Comparison of ENCODE assay signal across 12 cellular contexts in genomic region chr2:152415231-152415642, GRCh38.
A peak's percentile ranks its signal among the peaks of the same experiment; 100 is the strongest.
DNase-seq lines count a peak whose midpoint lies in the region; ATAC-seq, FAIRE-seq and TF ChIP-seq lines count a peak whose summit lies in the region.
"Had no signal": no experiment of that assay in that cellular context is flagged by ENCODE, and none has a peak within 500 bp of the region (broad histone marks: within the 10 kb centered on the region; RNA-seq: fewer than 3 reads in every experiment).

No MANE protein-coding gene starts in this region.

- H3K9ac ChIP-seq in HUES48 (ENCODE audit: low read depth, low read length) (no peak overlapping the region), K562 (ENCODE audit: insufficient read depth in 1 of 2, low read depth in 2 of 2, low read length in 2 of 2) (no peak overlapping the region)

- CTCF ChIA-PET in K562 (lab: Yijun Ruan, JAX; ENCODE audit: low intra/inter-chr PET ratio) = no interaction called here

- H3K27me3 ChIP-seq in HUES48 (ENCODE audit: control insufficient read depth, insufficient read depth, low read length) (no peaks in the 10 kb centered on the region), K562 (ENCODE audit: control insufficient read depth in 2 of 2, insufficient read depth in 2 of 2, low read length in 2 of 2) (peaks cover 3 to 6% of the 10 kb centered on the region in 2 experiments; a peak in 1 of 5 replicates), psoas muscle (ENCODE audit: insufficient read depth in 3 of 3, low read length in 2 of 3) (no peaks in the 10 kb centered on the region), transverse colon (no peaks in the 10 kb centered on the region)
- H3K27me3 ChIP-seq: testis had no signal

- H2AFZ ChIP-seq in K562 (ENCODE audit: low read depth, low read length) = no peak overlapping the region

- WGBS in K562 (ENCODE audit: insufficient coverage, low coverage, missing lambda C conversion rate) = 0% methylated on average over 3 of the region's 3 CpGs
- WGBS in psoas muscle, 3 donors = 57 to 76% (median 61%) methylated on average over 3 of the region's 3 CpGs
- 42% methylated on average over 3 of the region's 3 CpGs; no CpG with 5 or more reads in 1 of the 2 donors for WGBS in transverse colon (ENCODE audit: low coverage in 1 of 2), 2 donors

- H3K27ac ChIP-seq in HUES48 (ENCODE audit: low read depth, low read length) (peak overlapping the region; percentile 39), K562 (ENCODE audit: extremely low read depth, low read depth, low read length) (no peak overlapping the region), psoas muscle (peak overlapping the region; percentile 31), transverse colon (no peak overlapping the region)
- H3K27ac ChIP-seq: testis had no signal

- no peak overlapping the region for H3K4me2 ChIP-seq in K562 (ENCODE audit: insufficient read depth, low read length)

- H3K4me3 ChIP-seq in HUES48 (ENCODE audit: low read depth, low read length) = no peak overlapping the region
- H3K4me3 ChIP-seq in K562 = no peak overlapping the region
- no peak overlapping the region for H3K4me3 ChIP-seq in psoas muscle
- no peak overlapping the region for H3K4me3 ChIP-seq in transverse colon
- H3K4me3 ChIP-seq: testis had no signal

- H3K4me1 ChIP-seq in HUES48 (ENCODE audit: control insufficient read depth, insufficient read depth, low read length) = peaks cover 59% of the 10 kb centered on the region
- no peaks in the 10 kb centered on the region for H3K4me1 ChIP-seq in K562 (replicated peaks in 1 of 2; ENCODE audit: control insufficient read depth in 2 of 2, insufficient read depth in 2 of 2, low read length in 2 of 2)
- H3K4me1 ChIP-seq in psoas muscle = peaks cover 52% of the 10 kb centered on the region
- H3K4me1 ChIP-seq in transverse colon = peaks cover 0 to 6% (median 0%) of the 10 kb centered on the region in 4 donors

- no peak for ATAC-seq in K562
- peak in 3 of 4 donors; percentile 18 to 21 (median 21) for ATAC-seq in psoas muscle
- no peak for ATAC-seq in HG03175 (IDR thresholded peaks at IDR 0.05; ENCODE audit: unreplicated experiment)
- ATAC-seq: activated CD8-positive, alpha-beta memory T cell treated with anti-CD3 and anti-CD28 coated beads, Interleukin-2, amount 10 ng/mL, durations not matched to agents 7 days and 5 days had no signal

- intact Hi-C loops in K562 (cut with micrococcal nuclease) (no loop called here), psoas muscle (cut with DNase I) (loop anchor here (5.0 to 10.0 kb wide), 3 partner anchors 70 to 230 kb away; no protein-coding TSS in a partner anchor), transverse colon (cut with DNase I; ENCODE audit: low total_unique reads) (loop anchor here (10.0 kb wide), 1 partner anchor 70 kb away; no protein-coding TSS in a partner anchor)

- POLR2A ChIA-PET in K562 (lab: Yijun Ruan, JAX) = no interaction called here

- FAIRE-seq in K562 (lab: Jason Lieb, UNC) = no peak
- FAIRE-seq: islet of Langerhans had no signal

- no peak for TF ChIP-seq RAD21 in K562 (CRISPR knock-in tag; conservative IDR thresholded peaks at IDR 0.05 in 1 of 2, IDR thresholded peaks at IDR 0.05 in 1 of 2)

- TF ChIP-seq POLR2A in K562 (conservative IDR thresholded peaks at IDR 0.05) (no peak), transverse colon (IDR thresholded peaks at IDR 0.05) (no peak)

- H3K36me3 ChIP-seq in HUES48 (ENCODE audit: control insufficient read depth, insufficient read depth, low read length) = no peaks in the 10 kb centered on the region
- H3K36me3 ChIP-seq in K562 (ENCODE audit: control insufficient read depth, insufficient read depth, low read length) = no peaks in the 10 kb centered on the region
- no peaks in the 10 kb centered on the region for H3K36me3 ChIP-seq in psoas muscle (ENCODE audit: insufficient read depth in 1 of 2, low read depth in 1 of 2)
- H3K36me3 ChIP-seq in transverse colon = no peaks in the 10 kb centered on the region

- TF ChIP-seq CTCF in K562 (IDR thresholded peaks at IDR 0.05 in 2 of 3, conservative IDR thresholded peaks at IDR 0.05 in 1 of 3; ENCODE audit: insufficient read depth in 2 of 3, low read depth in 1 of 3, low read length in 3 of 3) = no peak
- no peak for TF ChIP-seq CTCF in psoas muscle (IDR thresholded peaks at IDR 0.05)
- TF ChIP-seq CTCF in transverse colon (IDR thresholded peaks at IDR 0.05) = no peak

- no peaks in the 10 kb centered on the region for H3K79me2 ChIP-seq in K562 (ENCODE audit: control insufficient read depth, insufficient read depth, low read length)

- DNase-seq in Daoy (ENCODE audit: low read depth) = peak; percentile 81
- no peak for DNase-seq in K562 (ENCODE audit: extremely low read depth in 1 of 4, low spot score in 3 of 4)
- no peak for DNase-seq in psoas muscle
- no peak for DNase-seq in cerebellar nuclear complex (lab: John Stamatoyannopoulos, UW)
- no peak for DNase-seq in AG08395 (ENCODE audit: low spot score)
- no peak for DNase-seq in transverse colon
- DNase-seq: activated CD8-positive, alpha-beta memory T cell treated with anti-CD3 and anti-CD28 coated beads, Interleukin-2, amount 10 ng/mL, durations not matched to agents 7 days and 5 days; effector memory CD4-positive, alpha-beta T cell; testis had no signal

- H3K9me1 ChIP-seq in K562 (ENCODE audit: control insufficient read depth, insufficient read depth, low read length) = no peaks in the 10 kb centered on the region

- in situ Hi-C loops in K562 (cut with MboI) (no loop called here), transverse colon (cut with MboI; ENCODE audit: low pct_ligation_motif_present in 1 of 4, low pct_unique_long_range_greater_than_20kb in 1 of 4, low sequenced_read_pairs in 3 of 4) (no loop called here)

- no peaks in the 10 kb centered on the region for H3K9me3 ChIP-seq in HUES48 (ENCODE audit: control insufficient read depth, insufficient read depth, low read length)
- no peaks in the 10 kb centered on the region for H3K9me3 ChIP-seq in K562 (replicated peaks; ENCODE audit: control insufficient read depth, insufficient read depth, low read depth, low read length)
- H3K9me3 ChIP-seq in psoas muscle = no peaks in the 10 kb centered on the region
- H3K9me3 ChIP-seq in transverse colon = no peaks in the 10 kb centered on the region
- H3K9me3 ChIP-seq: testis had no signal

- BruUV-seq in K562 (replicated peaks; lab: Mats Ljungman, UMichigan) = no TSS peak

- TF ChIP-seq EP300 in K562 (IDR thresholded peaks at IDR 0.05; ENCODE audit: low read length) (no peak), transverse colon (IDR thresholded peaks at IDR 0.05; ENCODE audit: low read depth) (no peak)

- no peaks in the 10 kb centered on the region for H4K20me1 ChIP-seq in K562 (replicated peaks; ENCODE audit: control insufficient read depth, insufficient read depth, low read length)

TF ChIP-seq in K562, 482 proteins besides CTCF, POLR2A, EP300 and RAD21:
- TF ChIP-seq FOSL1 (tag; conservative IDR thresholded peaks at IDR 0.05) (peak; percentile 49), SREBF1 (IDR thresholded peaks at IDR 0.05; ENCODE audit: borderline replicate concordance, low read depth, low read length) (no peak)

Comparison
In these comparisons a context has a peak if more than half of its experiments do, and no peak if none do; other contexts are left out.
1. H3K27ac ChIP-seq: peak in HUES48 (single experiment) and psoas muscle (single experiment); none in K562 (single experiment) and transverse colon (0 of 4).
2. ATAC-seq: peak in psoas muscle (3 of 4); none in K562 (single experiment) and HG03175 (single experiment).